ENCODE assay signal across 2 cellular contexts in the genomic region with DNA sequence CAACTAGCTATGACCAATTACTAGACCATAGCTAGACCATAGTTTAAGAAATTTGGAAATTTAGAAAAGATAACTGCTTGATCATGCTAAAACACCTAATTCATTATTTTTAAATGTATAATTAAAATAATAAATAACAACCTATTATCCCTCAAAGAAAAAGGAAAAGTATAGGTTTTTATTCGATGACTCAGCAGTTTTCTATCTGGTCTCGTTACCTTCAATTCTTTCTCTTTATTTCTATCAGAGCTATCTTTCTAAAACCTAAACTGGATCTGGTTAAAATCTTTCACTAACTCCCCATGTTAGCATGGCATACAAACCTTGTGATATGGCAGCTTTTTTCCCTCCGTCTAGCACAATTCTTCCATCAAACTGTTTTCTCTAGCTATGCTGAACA.
TF ChIP-seq lines count a peak whose summit lies in the region.

No MANE protein-coding gene starts in this region.

TF ChIP-seq in HepG2, 621 proteins besides CTCF, POLR2A, EP300 and RAD21:
- TF ChIP-seq SOX6 (IDR thresholded peaks at IDR 0.05) (no peak), SOX6 (CRISPR knock-in tag; IDR thresholded peaks at IDR 0.05) (no peak), JUND (CRISPR knock-in tag; IDR thresholded peaks at IDR 0.05) (no peak), PITX1 (CRISPR knock-in tag; IDR thresholded peaks at IDR 0.05) (no peak), RFXAP (CRISPR knock-in tag; IDR thresholded peaks at IDR 0.05; ENCODE audit: borderline replicate concordance) (no peak), MAFK (conservative IDR thresholded peaks at IDR 0.05 in 1 of 2, IDR thresholded peaks at IDR 0.05 in 1 of 2; ENCODE audit: low read length in 2 of 2) (peak; percentile 99 to 100), ZNF709 (CRISPR knock-in tag; IDR thresholded peaks at IDR 0.05) (no peak), KDM2A (CRISPR knock-in tag; IDR thresholded peaks at IDR 0.05; ENCODE audit: borderline replicate concordance, low read depth) (no peak), CHD2 (IDR thresholded peaks at IDR 0.05; ENCODE audit: low read depth, low read length) (no peak), NFE2L2 (IDR thresholded peaks at IDR 0.05; ENCODE audit: low read length) (peak; percentile 84), HNRNPLL (IDR thresholded peaks at IDR 0.05; ENCODE audit: low read depth, low read length, poor library complexity, severe bottlenecking) (no peak), TMF1 (CRISPR knock-in tag; IDR thresholded peaks at IDR 0.05; ENCODE audit: low read depth) (no peak), MXI1 (IDR thresholded peaks at IDR 0.05; ENCODE audit: borderline replicate concordance, low read depth, low read length) (no peak), MAFF (IDR thresholded peaks at IDR 0.05; ENCODE audit: low read depth, low read length) (peak; percentile 100), ZFP82 (CRISPR knock-in tag; IDR thresholded peaks at IDR 0.05; ENCODE audit: borderline replicate concordance) (no peak), DR1 (CRISPR knock-in tag; IDR thresholded peaks at IDR 0.05) (no peak), KDM5B (CRISPR knock-in tag; IDR thresholded peaks at IDR 0.05; ENCODE audit: borderline replicate concordance) (no peak), YEATS4 (CRISPR knock-in tag; IDR thresholded peaks at IDR 0.05; ENCODE audit: borderline replicate concordance) (no peak)
- TF ChIP-seq, protein P1, sequence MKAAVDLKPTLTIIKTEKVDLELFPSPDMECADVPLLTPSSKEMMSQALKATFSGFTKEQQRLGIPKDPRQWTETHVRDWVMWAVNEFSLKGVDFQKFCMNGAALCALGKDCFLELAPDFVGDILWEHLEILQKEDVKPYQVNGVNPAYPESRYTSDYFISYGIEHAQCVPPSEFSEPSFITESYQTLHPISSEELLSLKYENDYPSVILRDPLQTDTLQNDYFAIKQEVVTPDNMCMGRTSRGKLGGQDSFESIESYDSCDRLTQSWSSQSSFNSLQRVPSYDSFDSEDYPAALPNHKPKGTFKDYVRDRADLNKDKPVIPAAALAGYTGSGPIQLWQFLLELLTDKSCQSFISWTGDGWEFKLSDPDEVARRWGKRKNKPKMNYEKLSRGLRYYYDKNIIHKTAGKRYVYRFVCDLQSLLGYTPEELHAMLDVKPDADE (CRISPR knock-in tag; IDR thresholded peaks at IDR 0.05), result no peak
- TF ChIP-seq, protein P2, sequence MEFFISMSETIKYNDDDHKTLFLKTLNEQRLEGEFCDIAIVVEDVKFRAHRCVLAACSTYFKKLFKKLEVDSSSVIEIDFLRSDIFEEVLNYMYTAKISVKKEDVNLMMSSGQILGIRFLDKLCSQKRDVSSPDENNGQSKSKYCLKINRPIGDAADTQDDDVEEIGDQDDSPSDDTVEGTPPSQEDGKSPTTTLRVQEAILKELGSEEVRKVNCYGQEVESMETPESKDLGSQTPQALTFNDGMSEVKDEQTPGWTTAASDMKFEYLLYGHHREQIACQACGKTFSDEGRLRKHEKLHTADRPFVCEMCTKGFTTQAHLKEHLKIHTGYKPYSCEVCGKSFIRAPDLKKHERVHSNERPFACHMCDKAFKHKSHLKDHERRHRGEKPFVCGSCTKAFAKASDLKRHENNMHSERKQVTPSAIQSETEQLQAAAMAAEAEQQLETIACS (CRISPR knock-in tag; IDR thresholded peaks at IDR 0.05), result no peak
- TF ChIP-seq, protein P3, sequence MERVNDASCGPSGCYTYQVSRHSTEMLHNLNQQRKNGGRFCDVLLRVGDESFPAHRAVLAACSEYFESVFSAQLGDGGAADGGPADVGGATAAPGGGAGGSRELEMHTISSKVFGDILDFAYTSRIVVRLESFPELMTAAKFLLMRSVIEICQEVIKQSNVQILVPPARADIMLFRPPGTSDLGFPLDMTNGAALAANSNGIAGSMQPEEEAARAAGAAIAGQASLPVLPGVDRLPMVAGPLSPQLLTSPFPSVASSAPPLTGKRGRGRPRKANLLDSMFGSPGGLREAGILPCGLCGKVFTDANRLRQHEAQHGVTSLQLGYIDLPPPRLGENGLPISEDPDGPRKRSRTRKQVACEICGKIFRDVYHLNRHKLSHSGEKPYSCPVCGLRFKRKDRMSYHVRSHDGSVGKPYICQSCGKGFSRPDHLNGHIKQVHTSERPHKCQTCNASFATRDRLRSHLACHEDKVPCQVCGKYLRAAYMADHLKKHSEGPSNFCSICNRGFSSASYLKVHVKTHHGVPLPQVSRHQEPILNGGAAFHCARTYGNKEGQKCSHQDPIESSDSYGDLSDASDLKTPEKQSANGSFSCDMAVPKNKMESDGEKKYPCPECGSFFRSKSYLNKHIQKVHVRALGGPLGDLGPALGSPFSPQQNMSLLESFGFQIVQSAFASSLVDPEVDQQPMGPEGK (CRISPR knock-in tag; IDR thresholded peaks at IDR 0.05), result no peak
- TF ChIP-seq, protein P4, sequence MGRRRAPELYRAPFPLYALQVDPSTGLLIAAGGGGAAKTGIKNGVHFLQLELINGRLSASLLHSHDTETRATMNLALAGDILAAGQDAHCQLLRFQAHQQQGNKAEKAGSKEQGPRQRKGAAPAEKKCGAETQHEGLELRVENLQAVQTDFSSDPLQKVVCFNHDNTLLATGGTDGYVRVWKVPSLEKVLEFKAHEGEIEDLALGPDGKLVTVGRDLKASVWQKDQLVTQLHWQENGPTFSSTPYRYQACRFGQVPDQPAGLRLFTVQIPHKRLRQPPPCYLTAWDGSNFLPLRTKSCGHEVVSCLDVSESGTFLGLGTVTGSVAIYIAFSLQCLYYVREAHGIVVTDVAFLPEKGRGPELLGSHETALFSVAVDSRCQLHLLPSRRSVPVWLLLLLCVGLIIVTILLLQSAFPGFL (CRISPR knock-in tag; IDR thresholded peaks at IDR 0.05), result no peak
- TF ChIP-seq, protein P5, sequence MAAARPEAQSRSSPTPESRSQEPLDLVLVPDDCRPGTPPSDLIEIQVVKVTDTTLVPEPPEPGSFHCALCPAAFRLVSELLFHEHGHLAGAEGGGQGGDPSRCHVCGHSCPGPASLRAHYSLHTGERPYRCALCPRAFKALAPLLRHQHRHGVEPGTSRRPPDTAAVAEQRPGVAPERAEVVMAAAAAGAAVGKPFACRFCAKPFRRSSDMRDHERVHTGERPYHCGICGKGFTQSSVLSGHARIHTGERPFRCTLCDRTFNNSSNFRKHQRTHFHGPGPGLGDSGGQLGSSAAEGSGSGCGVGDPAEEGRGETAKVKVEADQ (CRISPR knock-in tag; IDR thresholded peaks at IDR 0.05; ENCODE audit: borderline replicate concordance), result no peak
- TF ChIP-seq, protein P6, sequence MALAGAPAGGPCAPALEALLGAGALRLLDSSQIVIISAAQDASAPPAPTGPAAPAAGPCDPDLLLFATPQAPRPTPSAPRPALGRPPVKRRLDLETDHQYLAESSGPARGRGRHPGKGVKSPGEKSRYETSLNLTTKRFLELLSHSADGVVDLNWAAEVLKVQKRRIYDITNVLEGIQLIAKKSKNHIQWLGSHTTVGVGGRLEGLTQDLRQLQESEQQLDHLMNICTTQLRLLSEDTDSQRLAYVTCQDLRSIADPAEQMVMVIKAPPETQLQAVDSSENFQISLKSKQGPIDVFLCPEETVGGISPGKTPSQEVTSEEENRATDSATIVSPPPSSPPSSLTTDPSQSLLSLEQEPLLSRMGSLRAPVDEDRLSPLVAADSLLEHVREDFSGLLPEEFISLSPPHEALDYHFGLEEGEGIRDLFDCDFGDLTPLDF (CRISPR knock-in tag; IDR thresholded peaks at IDR 0.05), result no peak

TF ChIP-seq in K562, 482 proteins besides CTCF, POLR2A, EP300 and RAD21:
- TF ChIP-seq ZSCAN32 (CRISPR knock-in tag; IDR thresholded peaks at IDR 0.05) (no peak), ZNF316 (IDR thresholded peaks at IDR 0.05) (peak; percentile 99), BACH1 (tag; IDR thresholded peaks at IDR 0.05) (peak; percentile 41; the same call in 1 of the 2 replicates), NFE2 (IDR thresholded peaks at IDR 0.05; ENCODE audit: low read depth) (peak; percentile 72), ZC3H4 (CRISPR knock-in tag; IDR thresholded peaks at IDR 0.05; ENCODE audit: borderline replicate concordance) (no peak), MAFF (IDR thresholded peaks at IDR 0.05; ENCODE audit: low read length) (peak; percentile 99), KLF10 (CRISPR knock-in tag; IDR thresholded peaks at IDR 0.05) (no peak), ETS2 (tag; IDR thresholded peaks at IDR 0.05; ENCODE audit: borderline replicate concordance, poor library complexity, severe bottlenecking) (no peak), C11orf30 (IDR thresholded peaks at IDR 0.05; ENCODE audit: low read depth) (peak; percentile 97), MAFG (tag; conservative IDR thresholded peaks at IDR 0.05) (peak; percentile 97), NFE2L1 (tag; IDR thresholded peaks at IDR 0.05; ENCODE audit: borderline replicate concordance, low read depth) (peak; percentile 75), MAFK (IDR thresholded peaks at IDR 0.05; ENCODE audit: low read length) (peak; percentile 100), TAF1 (IDR thresholded peaks at IDR 0.05; ENCODE audit: control insufficient read depth, extremely low read depth, insufficient read depth, low read length, severe bottlenecking) (no peak), MEIS2 (IDR thresholded peaks at IDR 0.05; ENCODE audit: partially characterized antibody) (no peak)
- TF ChIP-seq, protein P7, sequence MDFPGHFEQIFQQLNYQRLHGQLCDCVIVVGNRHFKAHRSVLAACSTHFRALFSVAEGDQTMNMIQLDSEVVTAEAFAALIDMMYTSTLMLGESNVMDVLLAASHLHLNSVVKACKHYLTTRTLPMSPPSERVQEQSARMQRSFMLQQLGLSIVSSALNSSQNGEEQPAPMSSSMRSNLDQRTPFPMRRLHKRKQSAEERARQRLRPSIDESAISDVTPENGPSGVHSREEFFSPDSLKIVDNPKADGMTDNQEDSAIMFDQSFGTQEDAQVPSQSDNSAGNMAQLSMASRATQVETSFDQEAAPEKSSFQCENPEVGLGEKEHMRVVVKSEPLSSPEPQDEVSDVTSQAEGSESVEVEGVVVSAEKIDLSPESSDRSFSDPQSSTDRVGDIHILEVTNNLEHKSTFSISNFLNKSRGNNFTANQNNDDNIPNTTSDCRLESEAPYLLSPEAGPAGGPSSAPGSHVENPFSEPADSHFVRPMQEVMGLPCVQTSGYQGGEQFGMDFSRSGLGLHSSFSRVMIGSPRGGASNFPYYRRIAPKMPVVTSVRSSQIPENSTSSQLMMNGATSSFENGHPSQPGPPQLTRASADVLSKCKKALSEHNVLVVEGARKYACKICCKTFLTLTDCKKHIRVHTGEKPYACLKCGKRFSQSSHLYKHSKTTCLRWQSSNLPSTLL (IDR thresholded peaks at IDR 0.05), result no peak
